1 cellular context compared by ENCODE assay signal in the genomic region with DNA sequence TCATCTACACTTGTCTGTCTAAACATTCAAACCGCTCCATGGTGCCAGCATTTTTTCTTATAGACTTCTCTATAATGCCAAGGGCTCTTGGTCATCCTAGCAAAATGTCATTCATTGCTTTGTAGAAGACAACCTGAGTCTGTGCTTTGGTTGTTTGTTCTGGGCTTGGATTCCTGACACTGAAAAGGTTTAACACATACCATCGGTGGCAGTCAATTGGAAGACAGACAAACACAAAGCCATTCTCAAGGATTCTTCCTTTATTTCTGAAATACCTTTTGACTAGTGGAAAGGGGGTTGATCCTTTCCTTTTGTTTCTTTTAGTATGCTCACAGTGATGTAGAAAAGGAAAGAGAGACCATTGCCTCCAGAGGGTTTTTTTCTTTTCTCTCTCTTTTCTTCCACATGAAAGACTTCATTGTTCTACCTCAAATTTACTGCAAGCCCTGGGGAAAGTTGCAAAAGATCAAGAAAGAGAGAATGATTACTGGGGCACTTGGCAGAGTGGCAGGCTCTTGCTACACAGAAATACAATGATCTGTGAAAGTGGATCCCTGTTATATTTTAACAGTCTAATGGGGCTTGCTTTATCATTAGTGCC.
TF ChIP-seq lines count a peak whose summit lies in the region.

No MANE protein-coding gene starts in this region.

TF ChIP-seq in HepG2, 621 proteins besides CTCF, POLR2A, EP300 and RAD21 (continued from another document):
- TF ChIP-seq SOX5 (CRISPR knock-in tag; IDR thresholded peaks at IDR 0.05; ENCODE audit: borderline replicate concordance) (peak; percentile 27; the same call in 1 of the 2 replicates), SOX13 (IDR thresholded peaks at IDR 0.05) (no peak), SOX13 (CRISPR knock-in tag; conservative IDR thresholded peaks at IDR 0.05 in 1 of 2, IDR thresholded peaks at IDR 0.05 in 1 of 2) (peak in 1 of 2 experiments; percentile 34; a peak in 1 of 4 replicates), HMG20A (CRISPR knock-in tag; IDR thresholded peaks at IDR 0.05; ENCODE audit: borderline replicate concordance) (peak; percentile 48; the same call in 1 of the 2 replicates), GATAD2A (CRISPR knock-in tag; IDR thresholded peaks at IDR 0.05) (peak; percentile 72; the same call in 1 of the 2 replicates), KAT7 (CRISPR knock-in tag; IDR thresholded peaks at IDR 0.05; ENCODE audit: borderline replicate concordance) (no peak), CEBPG (CRISPR knock-in tag; IDR thresholded peaks at IDR 0.05) (peak; percentile 55), SOX6 (IDR thresholded peaks at IDR 0.05) (no peak), SOX6 (CRISPR knock-in tag; IDR thresholded peaks at IDR 0.05) (peak; percentile 51; the same call in 1 of the 2 replicates), KMT2A (CRISPR knock-in tag; IDR thresholded peaks at IDR 0.05) (no peak)
- TF ChIP-seq, protein P1, sequence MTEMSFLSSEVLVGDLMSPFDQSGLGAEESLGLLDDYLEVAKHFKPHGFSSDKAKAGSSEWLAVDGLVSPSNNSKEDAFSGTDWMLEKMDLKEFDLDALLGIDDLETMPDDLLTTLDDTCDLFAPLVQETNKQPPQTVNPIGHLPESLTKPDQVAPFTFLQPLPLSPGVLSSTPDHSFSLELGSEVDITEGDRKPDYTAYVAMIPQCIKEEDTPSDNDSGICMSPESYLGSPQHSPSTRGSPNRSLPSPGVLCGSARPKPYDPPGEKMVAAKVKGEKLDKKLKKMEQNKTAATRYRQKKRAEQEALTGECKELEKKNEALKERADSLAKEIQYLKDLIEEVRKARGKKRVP (CRISPR knock-in tag; IDR thresholded peaks at IDR 0.05): peak in 1 of 2 experiments; percentile 79; a peak in 2 of 4 replicates
